ENCODE assay signal across 2 cellular contexts in genomic region chr1:233180626-233181364, GRCh38.
TF ChIP-seq lines count a peak whose summit lies in the region.

No MANE protein-coding gene starts in this region.

TF ChIP-seq in H1, 55 proteins besides CTCF, POLR2A, EP300 and RAD21:
- TF ChIP-seq RBBP5 (IDR thresholded peaks at IDR 0.05; ENCODE audit: borderline replicate concordance, low read depth, low read length): no peak
- no peak for TF ChIP-seq CHD7 (IDR thresholded peaks at IDR 0.05; ENCODE audit: insufficient replicate concordance, low read length)
- no peak for TF ChIP-seq HDAC2 (IDR thresholded peaks at IDR 0.05; ENCODE audit: borderline replicate concordance in 1 of 2, low read depth in 2 of 2, low read length in 2 of 2)
- no peak for TF ChIP-seq HDAC6 (IDR thresholded peaks at IDR 0.05; ENCODE audit: low read depth, low read length)
- TF ChIP-seq KDM1A (IDR thresholded peaks at IDR 0.05; ENCODE audit: borderline replicate concordance, low read length): no peak
- TF ChIP-seq KDM4A (IDR thresholded peaks at IDR 0.05; ENCODE audit: low read depth, low read length, severe bottlenecking): no peak
- TF ChIP-seq ASH2L (IDR thresholded peaks at IDR 0.05; ENCODE audit: low read length): no peak
- no peak for TF ChIP-seq TCF12 (IDR thresholded peaks at IDR 0.05; ENCODE audit: low read depth, low read length)
- TF ChIP-seq NRF1 (IDR thresholded peaks at IDR 0.05; ENCODE audit: low read depth, low read length): no peak
- TF ChIP-seq POU5F1 (IDR thresholded peaks at IDR 0.05; ENCODE audit: low read depth, low read length): no peak
- no peak for TF ChIP-seq MAX (IDR thresholded peaks at IDR 0.05)
- no peak for TF ChIP-seq RFX5 (IDR thresholded peaks at IDR 0.05; ENCODE audit: borderline replicate concordance, low read depth, low read length)
- TF ChIP-seq FOSL1 (IDR thresholded peaks at IDR 0.05; ENCODE audit: insufficient read depth, low read depth, low read length): no peak
- TF ChIP-seq YY1 (IDR thresholded peaks at IDR 0.05; ENCODE audit: low read depth, low read length): no peak
- TF ChIP-seq CHD1 (IDR thresholded peaks at IDR 0.05; ENCODE audit: low read depth, low read length): no peak
- no peak for TF ChIP-seq SAP30 (IDR thresholded peaks at IDR 0.05; ENCODE audit: insufficient read depth, insufficient replicate concordance, low read length)
- TF ChIP-seq GABPA (IDR thresholded peaks at IDR 0.05; ENCODE audit: borderline replicate concordance, insufficient read depth, low read length): no peak
- TF ChIP-seq SIX5 (IDR thresholded peaks at IDR 0.05; ENCODE audit: low read depth, low read length): no peak
TF ChIP-seq in H1: peak in this region for 0.

TF ChIP-seq in GM12891, 5 proteins besides CTCF, POLR2A, EP300 and RAD21:
- TF ChIP-seq POU2F2 (IDR thresholded peaks at IDR 0.05; ENCODE audit: low read depth, low read length): no peak
- no peak for TF ChIP-seq SPI1 (IDR thresholded peaks at IDR 0.05; ENCODE audit: low read depth, low read length)
- TF ChIP-seq PAX5 (IDR thresholded peaks at IDR 0.05; ENCODE audit: insufficient read depth, low read length, severe bottlenecking): no peak
- no peak for TF ChIP-seq TAF1 (IDR thresholded peaks at IDR 0.05; ENCODE audit: low read depth, low read length)
- TF ChIP-seq POLR2AphosphoS5 (IDR thresholded peaks at IDR 0.05; ENCODE audit: low read depth, low read length): no peak
